Comparison of ENCODE assay signal across 8 cellular contexts in genomic region chr2:121689356-121689755, GRCh38. TPM values are rescaled to one million over a fixed set of nuclear protein-coding genes. Genes with fewer than 3 reads are reported as not detected.
DNase-seq lines count a peak whose midpoint lies in the region; ATAC-seq and TF ChIP-seq lines count a peak whose summit lies in the region.

No MANE protein-coding gene starts in this region.

- H3K27me3 Mint-ChIP-seq in chondrocyte (ENCODE audit: low read depth), result no peaks in the 10 kb centered on the region
- H3K27me3 Mint-ChIP-seq in activated T-helper 1 cell treated with anti-CD3 and anti-CD28 coated beads, Interleukin-12 subunit alpha, Interleukin-12 subunit beta, Interleukin-2, Interleukin-4 antibody, amounts not matched to agents 30 ng/mL and 10 ng/mL and 1 ng/mL, durations not matched to agents 14 hours and 24 hours and 36 hours (ENCODE audit: insufficient read depth), result no peaks in the 10 kb centered on the region

- H4K5ac ChIP-seq in mesendoderm (ENCODE audit: low read length), result no peak overlapping the region

- no peak overlapping the region for H3K9ac ChIP-seq in mesendoderm (ENCODE audit: low read length)

- no peaks in the 10 kb centered on the region for H3K4me1 ChIP-seq in mesendoderm (ENCODE audit: control insufficient read depth, low read depth, low read length)

- no peak overlapping the region for H3K56ac ChIP-seq in mesendoderm (ENCODE audit: low read length)

- peak; percentile 6 for DNase-seq in DMS53 treated with DMSO at 0.1 percent for 48 hours (lab: John Stamatoyannopoulos, UW; ENCODE audit: unreplicated experiment)
- peak; percentile 85 for DNase-seq in NCI-H2227 (lab: John Stamatoyannopoulos, UW; ENCODE audit: unreplicated experiment)
- no peak for DNase-seq in chondrocyte (ENCODE audit: low spot score)
- DNase-seq in mesendoderm, result peak; percentile 58
- no peak for DNase-seq in activated T-cell treated with anti-CD3 and anti-CD28 coated beads, Interleukin-2, amount 50 U/mL, for 1 hour
- no peak for DNase-seq in activated T-helper 1 cell treated with anti-CD3 and anti-CD28 coated beads, Interleukin-12 subunit alpha, Interleukin-12 subunit beta, Interleukin-2, Interleukin-4 antibody, amounts not matched to agents 30 ng/mL and 10 ng/mL and 1 ng/mL, durations not matched to agents 14 hours and 24 hours and 36 hours (ENCODE audit: low spot score)
- no peak for DNase-seq in HK-2 (ENCODE audit: unreplicated experiment)

- TF ChIP-seq CTCF in chondrocyte (IDR thresholded peaks at IDR 0.05), result peak; percentile 63

- no peak overlapping the region for H3K18ac ChIP-seq in mesendoderm (ENCODE audit: low read length)

- H3K27ac Mint-ChIP-seq in chondrocyte (ENCODE audit: unreplicated experiment), result no peak overlapping the region
- no peak overlapping the region for H3K27ac Mint-ChIP-seq in activated T-helper 1 cell treated with anti-CD3 and anti-CD28 coated beads, Interleukin-12 subunit alpha, Interleukin-12 subunit beta, Interleukin-2, Interleukin-4 antibody, amounts not matched to agents 30 ng/mL and 10 ng/mL and 1 ng/mL, durations not matched to agents 14 hours and 24 hours and 36 hours

- no peak overlapping the region for H2BK120ac ChIP-seq in mesendoderm (ENCODE audit: low read depth, low read length)

- no peaks in the 10 kb centered on the region for H3K36me3 Mint-ChIP-seq in chondrocyte (ENCODE audit: low read depth)
- H3K36me3 Mint-ChIP-seq in activated T-helper 1 cell treated with anti-CD3 and anti-CD28 coated beads, Interleukin-12 subunit alpha, Interleukin-12 subunit beta, Interleukin-2, Interleukin-4 antibody, amounts not matched to agents 30 ng/mL and 10 ng/mL and 1 ng/mL, durations not matched to agents 14 hours and 24 hours and 36 hours (ENCODE audit: low read depth), result peaks cover under 1% of the 10 kb centered on the region

- no CpG with 5 or more reads among the region's 4 CpGs for WGBS in mesendoderm (ENCODE audit: extremely low coverage, insufficient coverage, low lambda C conversion rate)

- H3K4me3 ChIP-seq in mesendoderm (ENCODE audit: low read length), result no peak overlapping the region

- peaks cover 9% of the 10 kb centered on the region for H3K4me1 Mint-ChIP-seq in chondrocyte (ENCODE audit: low read depth)
- peaks cover 4% of the 10 kb centered on the region for H3K4me1 Mint-ChIP-seq in activated T-helper 1 cell treated with anti-CD3 and anti-CD28 coated beads, Interleukin-12 subunit alpha, Interleukin-12 subunit beta, Interleukin-2, Interleukin-4 antibody, amounts not matched to agents 30 ng/mL and 10 ng/mL and 1 ng/mL, durations not matched to agents 14 hours and 24 hours and 36 hours (ENCODE audit: low read depth)

- no peak overlapping the region for H3K4me3 Mint-ChIP-seq in chondrocyte (ENCODE audit: unreplicated experiment)
- H3K4me3 Mint-ChIP-seq in activated T-helper 1 cell treated with anti-CD3 and anti-CD28 coated beads, Interleukin-12 subunit alpha, Interleukin-12 subunit beta, Interleukin-2, Interleukin-4 antibody, amounts not matched to agents 30 ng/mL and 10 ng/mL and 1 ng/mL, durations not matched to agents 14 hours and 24 hours and 36 hours, result no peak overlapping the region

- no peak overlapping the region for H2BK5ac ChIP-seq in mesendoderm (ENCODE audit: low read length)

- H3K27ac ChIP-seq in mesendoderm (ENCODE audit: low read depth, low read length), result no peak overlapping the region

- no peak overlapping the region for H3K23ac ChIP-seq in mesendoderm (ENCODE audit: low read length)

- H3K9me3 Mint-ChIP-seq in chondrocyte (ENCODE audit: low read depth), result peaks cover under 1% of the 10 kb centered on the region
- peaks cover 13% of the 10 kb centered on the region for H3K9me3 Mint-ChIP-seq in activated T-helper 1 cell treated with anti-CD3 and anti-CD28 coated beads, Interleukin-12 subunit alpha, Interleukin-12 subunit beta, Interleukin-2, Interleukin-4 antibody, amounts not matched to agents 30 ng/mL and 10 ng/mL and 1 ng/mL, durations not matched to agents 14 hours and 24 hours and 36 hours

- no peak overlapping the region for H3K4ac ChIP-seq in mesendoderm (ENCODE audit: low read depth, low read length)

- no peak overlapping the region for H4K8ac ChIP-seq in mesendoderm (ENCODE audit: low read depth, low read length)

- no peaks in the 10 kb centered on the region for H3K27me3 ChIP-seq in mesendoderm (ENCODE audit: insufficient read depth, low read length, poor library complexity)

- no peak overlapping the region for H2AK5ac ChIP-seq in mesendoderm (ENCODE audit: low read length)

- H3K79me1 ChIP-seq in mesendoderm (ENCODE audit: low read length), result no peaks in the 10 kb centered on the region

- ATAC-seq in HG03175 (IDR thresholded peaks at IDR 0.05; ENCODE audit: unreplicated experiment), result no peak

- intact Hi-C loops in activated T-helper 1 cell treated with anti-CD3 and anti-CD28 coated beads, Interleukin-12 subunit alpha, Interleukin-12 subunit beta, Interleukin-2, Interleukin-4 antibody, amounts not matched to agents 30 ng/mL and 10 ng/mL and 1 ng/mL, durations not matched to agents 14 hours and 24 hours and 36 hours (cut with micrococcal nuclease), result no loop called here

- H3K4me2 ChIP-seq in mesendoderm (ENCODE audit: low read length), result no peak overlapping the region

- no peaks in the 10 kb centered on the region for H3K79me2 ChIP-seq in mesendoderm (ENCODE audit: control insufficient read depth, insufficient read depth, low read length)

- H2BK15ac ChIP-seq in mesendoderm (replicated peaks; ENCODE audit: low read depth), result no peak overlapping the region

- no peaks in the 10 kb centered on the region for H3K36me3 ChIP-seq in mesendoderm (ENCODE audit: control insufficient read depth, insufficient read depth, low read length)

RNA-seq across cellular contexts. Expression of gene CLASP1, which starts 40.1 kb away (rescaled TPM):
- total RNA-seq in chondrocyte, result 56.0 to 71.3 TPM (median 57.9 TPM) in 3 replicates
- polyA plus RNA-seq in mesendoderm (2013, experiment 1 of 2), result 17.6 TPM
- 17.0 TPM for polyA plus RNA-seq in mesendoderm (2013, experiment 2 of 2)
- 62.6 and 72.6 TPM in 2 replicates for total RNA-seq in activated T-helper 1 cell treated with anti-CD3 and anti-CD28 coated beads, Interleukin-12 subunit alpha, Interleukin-12 subunit beta, Interleukin-2, Interleukin-4 antibody, amounts not matched to agents 30 ng/mL and 10 ng/mL and 1 ng/mL, durations not matched to agents 14 hours and 24 hours and 36 hours

RNA-seq across cellular contexts. Expression of gene NIFK, which starts 47.3 kb away (rescaled TPM):
- total RNA-seq in chondrocyte, result 35.5 to 40.5 TPM (median 39.8 TPM) in 3 replicates
- 194 TPM for polyA plus RNA-seq in mesendoderm (2013, experiment 1 of 2)
- polyA plus RNA-seq in mesendoderm (2013, experiment 2 of 2), result 191 TPM
- 150 TPM in 2 replicates for total RNA-seq in activated T-helper 1 cell treated with anti-CD3 and anti-CD28 coated beads, Interleukin-12 subunit alpha, Interleukin-12 subunit beta, Interleukin-2, Interleukin-4 antibody, amounts not matched to agents 30 ng/mL and 10 ng/mL and 1 ng/mL, durations not matched to agents 14 hours and 24 hours and 36 hours

Comparison
In these comparisons a context has a peak if more than half of its experiments do, and no peak if none do; other contexts are left out.
1. DNase-seq: peak in DMS53 treated with DMSO at 0.1 percent for 48 hours (single experiment), NCI-H2227 (single experiment) and mesendoderm (single experiment); none in chondrocyte (single experiment), activated T-cell treated with anti-CD3 and anti-CD28 coated beads, Interleukin-2, amount 50 U/mL, for 1 hour (single experiment), activated T-helper 1 cell treated with anti-CD3 and anti-CD28 coated beads, Interleukin-12 subunit alpha, Interleukin-12 subunit beta, Interleukin-2, Interleukin-4 antibody, amounts not matched to agents 30 ng/mL and 10 ng/mL and 1 ng/mL, durations not matched to agents 14 hours and 24 hours and 36 hours (single experiment) and HK-2 (single experiment).